ENCODE assay signal across 7 cellular contexts in the genomic region with DNA sequence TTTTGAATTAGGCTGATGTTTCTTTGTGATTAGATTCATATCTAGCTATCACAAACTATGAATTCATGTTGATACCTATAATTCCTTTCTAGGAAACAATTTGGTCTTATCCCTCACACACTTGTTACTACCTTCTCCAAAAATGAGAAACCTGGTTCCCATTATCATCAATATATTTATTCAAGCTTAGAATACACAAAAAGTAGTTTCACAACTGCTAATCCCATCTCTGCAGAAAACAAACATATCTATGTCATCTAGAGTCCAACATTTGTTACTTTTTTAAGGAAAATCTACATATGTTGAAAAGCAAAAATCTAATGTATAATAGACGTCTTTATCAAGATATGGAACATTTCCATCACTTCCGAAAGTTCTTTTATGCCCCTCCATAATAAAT.
"Had no signal": no experiment of that assay in that cellular context is flagged by ENCODE, and none has a peak within 500 bp of the region (broad histone marks: within the 10 kb centered on the region; RNA-seq: fewer than 3 reads in every experiment).

No MANE protein-coding gene starts in this region.

- DNase-seq: GDM1, GF-D8 had no signal

- H3K4me3 ChIP-seq: GM12878 had no signal

- ATAC-seq: GM12878 had no signal

- FAIRE-seq: G401.6, GM12878, GM12891, GM18507, GM19239 had no signal
